Comparison of ENCODE assay signal across 21 cellular contexts in genomic region chr9:98094851-98095250, GRCh38. TPM values are rescaled to one million over a fixed set of nuclear protein-coding genes. Genes with fewer than 3 reads are reported as not detected.
DNase-seq lines count a peak whose midpoint lies in the region; ATAC-seq and TF ChIP-seq lines count a peak whose summit lies in the region.
"Had no signal": no experiment of that assay in that cellular context is flagged by ENCODE, and none has a peak within 500 bp of the region (broad histone marks: within the 10 kb centered on the region; RNA-seq: fewer than 3 reads in every experiment).

No MANE protein-coding gene starts in this region.

- DNase-seq in activated CD4-positive, alpha-beta T cell treated with anti-CD3 and anti-CD28 coated beads, Interleukin-2, amount 10 ng/mL, durations not matched to agents 7 days and 5 days = no peak
- no peak for DNase-seq in activated CD4-positive, alpha-beta T cell treated with anti-CD3 and anti-CD28 coated beads for 1 hour
- DNase-seq in CD4-positive, alpha-beta T cell = peak in 1 of 10 experiments; percentile 21
- DNase-seq in activated T-helper 2 cell treated with anti-CD3 and anti-CD28 coated beads, Interferon-gamma antibody, Interleukin-2, Interleukin-4, amounts not matched to agents 10 μg/mL and 5 μg/mL and 100 μg/mL, durations not matched to agents 14 hours and 24 hours and 36 hours (ENCODE audit: low spot score) = no peak
- no peak for DNase-seq in stimulated activated effector memory CD8-positive, alpha-beta T cell treated with anti-CD3 and anti-CD28 coated beads, Interleukin-12 subunit alpha, Interleukin-12 subunit beta, amount 100 ng/mL, for 72 hours (ENCODE audit: low spot score in 2 of 2)
- no peak for DNase-seq in activated T-cell treated with anti-CD3 and anti-CD28 coated beads, Interleukin-2, amount 50 U/mL, for 4 hours
- DNase-seq: BE2C; Calu3; CD8-positive, alpha-beta T cell; DMS53; EL; IMR-90; Karpas-422; NCI-H1417 treated with DMSO at 0.1 percent for 48 hours; NCI-H1930; NCI-H2171; NCI-H526 treated with DMSO at 0.1 percent for 48 hours had no signal

- CTCF ChIA-PET in activated CD4-positive, alpha-beta T cell treated with anti-CD3 and anti-CD28 coated beads, Interleukin-2, amount 10 ng/mL, durations not matched to agents 7 days and 5 days (lab: Charles Lee) = interaction anchor here (1.6 to 7.1 kb wide), 2 partner anchors 8 to 12 kb away, joined by 3 to 39 read pairs; no protein-coding TSS in a partner anchor
- CTCF ChIA-PET in CD4-positive, alpha-beta T cell (lab: Charles Lee) = no interaction called here

- no peak overlapping the region for H3K4me3 Mint-ChIP-seq in activated CD4-positive, alpha-beta T cell treated with anti-CD3 and anti-CD28 coated beads, Interleukin-2, amount 10 ng/mL, durations not matched to agents 7 days and 5 days
- no peak overlapping the region for H3K4me3 Mint-ChIP-seq in CD4-positive, alpha-beta T cell
- no peak overlapping the region for H3K4me3 Mint-ChIP-seq in activated T-helper 2 cell treated with anti-CD3 and anti-CD28 coated beads, Interferon-gamma antibody, Interleukin-2, Interleukin-4, amounts not matched to agents 10 μg/mL and 5 μg/mL and 100 μg/mL, durations not matched to agents 14 hours and 24 hours and 36 hours (ENCODE audit: low read depth)
- H3K4me3 Mint-ChIP-seq in stimulated activated effector memory CD8-positive, alpha-beta T cell treated with anti-CD3 and anti-CD28 coated beads, Interleukin-12 subunit alpha, Interleukin-12 subunit beta, amount 100 ng/mL, for 72 hours = no peak overlapping the region
- no peak overlapping the region for H3K4me3 Mint-ChIP-seq in activated T-cell treated with anti-CD3 and anti-CD28 coated beads, Interleukin-2, amount 50 U/mL, for 4 hours
- H3K4me3 Mint-ChIP-seq: CD8-positive, alpha-beta T cell had no signal

- H3K36me3 Mint-ChIP-seq in activated CD4-positive, alpha-beta T cell treated with anti-CD3 and anti-CD28 coated beads, Interleukin-2, amount 10 ng/mL, durations not matched to agents 7 days and 5 days (ENCODE audit: low read depth) = peaks cover 79% of the 10 kb centered on the region
- H3K36me3 Mint-ChIP-seq in CD4-positive, alpha-beta T cell (ENCODE audit: low read depth) = peaks cover 80% of the 10 kb centered on the region
- peaks cover 64% of the 10 kb centered on the region for H3K36me3 Mint-ChIP-seq in activated T-helper 2 cell treated with anti-CD3 and anti-CD28 coated beads, Interferon-gamma antibody, Interleukin-2, Interleukin-4, amounts not matched to agents 10 μg/mL and 5 μg/mL and 100 μg/mL, durations not matched to agents 14 hours and 24 hours and 36 hours (ENCODE audit: low read depth)
- peaks cover 69% of the 10 kb centered on the region for H3K36me3 Mint-ChIP-seq in stimulated activated effector memory CD8-positive, alpha-beta T cell treated with anti-CD3 and anti-CD28 coated beads, Interleukin-12 subunit alpha, Interleukin-12 subunit beta, amount 100 ng/mL, for 72 hours
- peaks cover 40% of the 10 kb centered on the region for H3K36me3 Mint-ChIP-seq in activated T-cell treated with anti-CD3 and anti-CD28 coated beads, Interleukin-2, amount 50 U/mL, for 4 hours (ENCODE audit: insufficient read depth)

- H3K27ac ChIP-seq in CD4-positive, alpha-beta T cell (ENCODE audit: low read depth, low read length) = no peak overlapping the region

- ATAC-seq in CD4-positive, alpha-beta T cell (ENCODE audit: poor library complexity) = no peak
- ATAC-seq in stimulated activated effector memory CD8-positive, alpha-beta T cell treated with anti-CD3 and anti-CD28 coated beads, Interleukin-12 subunit alpha, Interleukin-12 subunit beta, amount 100 ng/mL, for 72 hours = no peak
- ATAC-seq in HG03045 (IDR thresholded peaks at IDR 0.05; ENCODE audit: unreplicated experiment) = no peak
- no peak for ATAC-seq in activated T-cell treated with anti-CD3 and anti-CD28 coated beads, Interleukin-2, amount 50 U/mL, for 4 hours
- ATAC-seq: CD8-positive, alpha-beta T cell; GM12878; Right ventricle myocardium inferior had no signal

- TF ChIP-seq CTCF in CD4-positive, alpha-beta T cell (IDR thresholded peaks at IDR 0.05) = no peak

- no peaks in the 10 kb centered on the region for H3K9me3 ChIP-seq in CD4-positive, alpha-beta T cell (ENCODE audit: control insufficient read depth, low read length)
- H3K9me3 ChIP-seq: BE2C, HAP-1 had no signal

- POLR2A ChIA-PET in activated CD4-positive, alpha-beta T cell treated with anti-CD3 and anti-CD28 coated beads, Interleukin-2, amount 10 ng/mL, durations not matched to agents 7 days and 5 days (lab: Charles Lee) = no interaction called here
- POLR2A ChIA-PET in CD4-positive, alpha-beta T cell (lab: Charles Lee) = no interaction called here

- no peaks in the 10 kb centered on the region for H3K27me3 Mint-ChIP-seq in activated CD4-positive, alpha-beta T cell treated with anti-CD3 and anti-CD28 coated beads, Interleukin-2, amount 10 ng/mL, durations not matched to agents 7 days and 5 days
- H3K27me3 Mint-ChIP-seq in CD4-positive, alpha-beta T cell = no peaks in the 10 kb centered on the region
- no peaks in the 10 kb centered on the region for H3K27me3 Mint-ChIP-seq in activated T-helper 2 cell treated with anti-CD3 and anti-CD28 coated beads, Interferon-gamma antibody, Interleukin-2, Interleukin-4, amounts not matched to agents 10 μg/mL and 5 μg/mL and 100 μg/mL, durations not matched to agents 14 hours and 24 hours and 36 hours (ENCODE audit: low read depth)
- H3K27me3 Mint-ChIP-seq in activated T-cell treated with anti-CD3 and anti-CD28 coated beads, Interleukin-2, amount 50 U/mL, for 4 hours (ENCODE audit: low read depth) = no peaks in the 10 kb centered on the region

- peak overlapping the region; percentile 79 for H3K27ac Mint-ChIP-seq in activated CD4-positive, alpha-beta T cell treated with anti-CD3 and anti-CD28 coated beads, Interleukin-2, amount 10 ng/mL, durations not matched to agents 7 days and 5 days
- H3K27ac Mint-ChIP-seq in CD4-positive, alpha-beta T cell = peak overlapping the region; percentile 69
- peak overlapping the region; percentile 32 for H3K27ac Mint-ChIP-seq in activated T-helper 2 cell treated with anti-CD3 and anti-CD28 coated beads, Interferon-gamma antibody, Interleukin-2, Interleukin-4, amounts not matched to agents 10 μg/mL and 5 μg/mL and 100 μg/mL, durations not matched to agents 14 hours and 24 hours and 36 hours
- peak overlapping the region; percentile 87 for H3K27ac Mint-ChIP-seq in stimulated activated effector memory CD8-positive, alpha-beta T cell treated with anti-CD3 and anti-CD28 coated beads, Interleukin-12 subunit alpha, Interleukin-12 subunit beta, amount 100 ng/mL, for 72 hours
- H3K27ac Mint-ChIP-seq: CD8-positive, alpha-beta T cell had no signal

- H3K9me3 Mint-ChIP-seq in activated CD4-positive, alpha-beta T cell treated with anti-CD3 and anti-CD28 coated beads, Interleukin-2, amount 10 ng/mL, durations not matched to agents 7 days and 5 days = no peaks in the 10 kb centered on the region
- H3K9me3 Mint-ChIP-seq in CD4-positive, alpha-beta T cell = no peaks in the 10 kb centered on the region
- H3K9me3 Mint-ChIP-seq in activated T-helper 2 cell treated with anti-CD3 and anti-CD28 coated beads, Interferon-gamma antibody, Interleukin-2, Interleukin-4, amounts not matched to agents 10 μg/mL and 5 μg/mL and 100 μg/mL, durations not matched to agents 14 hours and 24 hours and 36 hours = no peaks in the 10 kb centered on the region
- no peaks in the 10 kb centered on the region for H3K9me3 Mint-ChIP-seq in stimulated activated effector memory CD8-positive, alpha-beta T cell treated with anti-CD3 and anti-CD28 coated beads, Interleukin-12 subunit alpha, Interleukin-12 subunit beta, amount 100 ng/mL, for 72 hours
- no peaks in the 10 kb centered on the region for H3K9me3 Mint-ChIP-seq in activated T-cell treated with anti-CD3 and anti-CD28 coated beads, Interleukin-2, amount 50 U/mL, for 4 hours
- H3K9me3 Mint-ChIP-seq: CD8-positive, alpha-beta T cell had no signal

- intact Hi-C loops in CD4-positive, alpha-beta T cell (cut with DNase I, micrococcal nuclease) = no loop called here
- intact Hi-C loops in activated T-helper 2 cell treated with anti-CD3 and anti-CD28 coated beads, Interferon-gamma antibody, Interleukin-2, Interleukin-4, amounts not matched to agents 10 μg/mL and 5 μg/mL and 100 μg/mL, durations not matched to agents 14 hours and 24 hours and 36 hours (cut with micrococcal nuclease) = no loop called here

- H3K4me1 Mint-ChIP-seq in activated CD4-positive, alpha-beta T cell treated with anti-CD3 and anti-CD28 coated beads, Interleukin-2, amount 10 ng/mL, durations not matched to agents 7 days and 5 days = peaks cover 57% of the 10 kb centered on the region
- peaks cover 70% of the 10 kb centered on the region for H3K4me1 Mint-ChIP-seq in CD4-positive, alpha-beta T cell (ENCODE audit: low read depth)
- peaks cover 35% of the 10 kb centered on the region for H3K4me1 Mint-ChIP-seq in activated T-helper 2 cell treated with anti-CD3 and anti-CD28 coated beads, Interferon-gamma antibody, Interleukin-2, Interleukin-4, amounts not matched to agents 10 μg/mL and 5 μg/mL and 100 μg/mL, durations not matched to agents 14 hours and 24 hours and 36 hours (ENCODE audit: low read depth)
- peaks cover 54% of the 10 kb centered on the region for H3K4me1 Mint-ChIP-seq in stimulated activated effector memory CD8-positive, alpha-beta T cell treated with anti-CD3 and anti-CD28 coated beads, Interleukin-12 subunit alpha, Interleukin-12 subunit beta, amount 100 ng/mL, for 72 hours
- peaks cover 70% of the 10 kb centered on the region for H3K4me1 Mint-ChIP-seq in activated T-cell treated with anti-CD3 and anti-CD28 coated beads, Interleukin-2, amount 50 U/mL, for 4 hours (ENCODE audit: low read depth)

- no peaks in the 10 kb centered on the region for H3K27me3 ChIP-seq in CD4-positive, alpha-beta T cell (ENCODE audit: control insufficient read depth, insufficient read depth, low read length)
- H3K27me3 ChIP-seq: BE2C had no signal

RNA-seq across cellular contexts. Expression of gene TRIM14, which starts 24.2 kb away (rescaled TPM):
- 100 to 1,000 TPM; 116 to 124 TPM for total RNA-seq in activated CD4-positive, alpha-beta T cell treated with anti-CD3 and anti-CD28 coated beads, Interleukin-2, amount 10 ng/mL, durations not matched to agents 7 days and 5 days
- 10 to 100 TPM; 23.5 to 23.6 TPM for total RNA-seq in CD4-positive, alpha-beta T cell
- 37.7 and 41.5 TPM in 2 replicates for total RNA-seq in activated T-helper 2 cell treated with anti-CD3 and anti-CD28 coated beads, Interferon-gamma antibody, Interleukin-2, Interleukin-4, amounts not matched to agents 10 μg/mL and 5 μg/mL and 100 μg/mL, durations not matched to agents 14 hours and 24 hours and 36 hours
- total RNA-seq in activated T-cell treated with anti-CD3 and anti-CD28 coated beads, Interleukin-2, amount 50 U/mL, for 4 hours = 10 to 100 TPM; 30.4 to 40.6 (median 32.5) TPM

RNA-seq across cellular contexts. Expression of gene NANS, which starts 38.3 kb away (rescaled TPM):
- total RNA-seq in activated CD4-positive, alpha-beta T cell treated with anti-CD3 and anti-CD28 coated beads, Interleukin-2, amount 10 ng/mL, durations not matched to agents 7 days and 5 days = 10 to 100 TPM; 37.2 to 38.3 TPM
- 10 to 100 TPM; 70.5 to 74.0 TPM for total RNA-seq in CD4-positive, alpha-beta T cell
- total RNA-seq in activated T-helper 2 cell treated with anti-CD3 and anti-CD28 coated beads, Interferon-gamma antibody, Interleukin-2, Interleukin-4, amounts not matched to agents 10 μg/mL and 5 μg/mL and 100 μg/mL, durations not matched to agents 14 hours and 24 hours and 36 hours = 63.4 and 64.7 TPM in 2 replicates
- 10 to 100 TPM; 48.4 to 57.2 (median 49.1) TPM for total RNA-seq in activated T-cell treated with anti-CD3 and anti-CD28 coated beads, Interleukin-2, amount 50 U/mL, for 4 hours

Comparison
In these comparisons a context has a peak if more than half of its experiments do, and no peak if none do; other contexts are left out.
1. H3K27ac Mint-ChIP-seq: peak in every context shown above with its lines; median percentile 87 in stimulated activated effector memory CD8-positive, alpha-beta T cell treated with anti-CD3 and anti-CD28 coated beads, Interleukin-12 subunit alpha, Interleukin-12 subunit beta, amount 100 ng/mL, for 72 hours; 79 in activated CD4-positive, alpha-beta T cell treated with anti-CD3 and anti-CD28 coated beads, Interleukin-2, amount 10 ng/mL, durations not matched to agents 7 days and 5 days; 69 in CD4-positive, alpha-beta T cell; 32 in activated T-helper 2 cell treated with anti-CD3 and anti-CD28 coated beads, Interferon-gamma antibody, Interleukin-2, Interleukin-4, amounts not matched to agents 10 μg/mL and 5 μg/mL and 100 μg/mL, durations not matched to agents 14 hours and 24 hours and 36 hours.